In genomic region chr11:5658318-5658717, GRCh38 we compare ENCODE assay signal across 24 cellular contexts. TPM values are rescaled to one million over a fixed set of nuclear protein-coding genes. Genes with fewer than 3 reads are reported as not detected.
"Had no signal": no experiment of that assay in that cellular context is flagged by ENCODE, and none has a peak within 500 bp of the region (broad histone marks: within the 10 kb centered on the region; RNA-seq: fewer than 3 reads in every experiment).

No MANE protein-coding gene starts in this region.

- H3K4me3 ChIP-seq: left ventricle myocardium inferior, lung, ovary, right atrium auricular region, skin epidermis, suprapubic skin, tibial nerve, upper lobe of left lung, vagina had no signal

- H3K4me1 ChIP-seq: left ventricle myocardium inferior, right atrium auricular region, suprapubic skin, tibial nerve, upper lobe of left lung, vagina had no signal

- H3K9me3 ChIP-seq: ovary, right atrium auricular region, suprapubic skin, upper lobe of left lung, vagina had no signal

- H3K36me3 Mint-ChIP-seq: stimulated activated effector memory CD8-positive, alpha-beta T cell treated with anti-CD3 and anti-CD28 coated beads, Interleukin-12 subunit alpha, Interleukin-12 subunit beta, amount 100 ng/mL, for 72 hours had no signal

- H3K27ac ChIP-seq: left ventricle myocardium inferior, ovary, right atrium auricular region, skin epidermis, suprapubic skin, tibial nerve, upper lobe of left lung, vagina had no signal

- H3K27me3 Mint-ChIP-seq: naive B cell; progenitor cell of endocrine pancreas; stimulated activated naive CD8-positive, alpha-beta T cell treated with anti-CD3 and anti-CD28 coated beads, Interleukin-15, Interleukin-2, amounts not matched to agents 100 ng/mL and 50 ng/mL, for 24 hours had no signal

- H3K9me3 Mint-ChIP-seq: natural killer cell; stimulated activated effector memory CD8-positive, alpha-beta T cell treated with anti-CD3 and anti-CD28 coated beads, Interleukin-12 subunit alpha, Interleukin-12 subunit beta, amount 100 ng/mL, for 72 hours; stimulated activated naive CD8-positive, alpha-beta T cell treated with anti-CD3 and anti-CD28 coated beads, Interleukin-15, Interleukin-2, amounts not matched to agents 100 ng/mL and 50 ng/mL, for 24 hours had no signal

- H3K36me3 ChIP-seq: left ventricle myocardium inferior, ovary, right atrium auricular region had no signal

- ATAC-seq: natural killer cell; sciatic nerve; stimulated activated effector memory CD8-positive, alpha-beta T cell treated with anti-CD3 and anti-CD28 coated beads, Interleukin-12 subunit alpha, Interleukin-12 subunit beta, amount 100 ng/mL, for 72 hours had no signal

- H3K27ac Mint-ChIP-seq: mesothelial cell of epicardium; natural killer cell; progenitor cell of endocrine pancreas; stimulated activated effector memory CD8-positive, alpha-beta T cell treated with anti-CD3 and anti-CD28 coated beads, Interleukin-12 subunit alpha, Interleukin-12 subunit beta, amount 100 ng/mL, for 72 hours; stimulated activated naive CD8-positive, alpha-beta T cell treated with anti-CD3 and anti-CD28 coated beads, Interleukin-15, Interleukin-2, amounts not matched to agents 100 ng/mL and 50 ng/mL, for 24 hours had no signal

- H3K27me3 ChIP-seq: ovary, right atrium auricular region, suprapubic skin, tibial nerve, upper lobe of left lung, vagina had no signal

- H3K4me3 Mint-ChIP-seq: mesothelial cell of epicardium; naive B cell; natural killer cell; stimulated activated effector memory CD8-positive, alpha-beta T cell treated with anti-CD3 and anti-CD28 coated beads, Interleukin-12 subunit alpha, Interleukin-12 subunit beta, amount 100 ng/mL, for 72 hours; stimulated activated naive CD8-positive, alpha-beta T cell treated with anti-CD3 and anti-CD28 coated beads, Interleukin-15, Interleukin-2, amounts not matched to agents 100 ng/mL and 50 ng/mL, for 24 hours had no signal

- H3K4me1 Mint-ChIP-seq: mesothelial cell of epicardium; naive B cell; natural killer cell; stimulated activated effector memory CD8-positive, alpha-beta T cell treated with anti-CD3 and anti-CD28 coated beads, Interleukin-12 subunit alpha, Interleukin-12 subunit beta, amount 100 ng/mL, for 72 hours had no signal

- DNase-seq: hypothalamus; islet precursor cell; left ventricle myocardium inferior; mesendoderm; naive B cell; natural killer cell; ovary; stimulated activated CD4-positive, alpha-beta T cell treated with anti-CD3 and anti-CD28 coated beads, Interleukin-12 subunit alpha, Interleukin-12 subunit beta, amount 100 ng/mL, for 4 hours; stimulated activated CD4-positive, alpha-beta T cell treated with anti-CD3 and anti-CD28 coated beads, Interleukin-15, amount 100 ng/mL, for 24 hours; stimulated activated CD4-positive, alpha-beta T cell treated with anti-CD3 and anti-CD28 coated beads, Interleukin-4, amount 100 ng/mL, for 24 hours; stimulated activated naive CD4-positive, alpha-beta T cell; upper lobe of left lung had no signal

RNA-seq across cellular contexts. Expression of gene TRIM34, which starts 33.5 kb away (rescaled TPM):
- polyA plus RNA-seq: neural cell had no signal
